In the genomic region with DNA sequence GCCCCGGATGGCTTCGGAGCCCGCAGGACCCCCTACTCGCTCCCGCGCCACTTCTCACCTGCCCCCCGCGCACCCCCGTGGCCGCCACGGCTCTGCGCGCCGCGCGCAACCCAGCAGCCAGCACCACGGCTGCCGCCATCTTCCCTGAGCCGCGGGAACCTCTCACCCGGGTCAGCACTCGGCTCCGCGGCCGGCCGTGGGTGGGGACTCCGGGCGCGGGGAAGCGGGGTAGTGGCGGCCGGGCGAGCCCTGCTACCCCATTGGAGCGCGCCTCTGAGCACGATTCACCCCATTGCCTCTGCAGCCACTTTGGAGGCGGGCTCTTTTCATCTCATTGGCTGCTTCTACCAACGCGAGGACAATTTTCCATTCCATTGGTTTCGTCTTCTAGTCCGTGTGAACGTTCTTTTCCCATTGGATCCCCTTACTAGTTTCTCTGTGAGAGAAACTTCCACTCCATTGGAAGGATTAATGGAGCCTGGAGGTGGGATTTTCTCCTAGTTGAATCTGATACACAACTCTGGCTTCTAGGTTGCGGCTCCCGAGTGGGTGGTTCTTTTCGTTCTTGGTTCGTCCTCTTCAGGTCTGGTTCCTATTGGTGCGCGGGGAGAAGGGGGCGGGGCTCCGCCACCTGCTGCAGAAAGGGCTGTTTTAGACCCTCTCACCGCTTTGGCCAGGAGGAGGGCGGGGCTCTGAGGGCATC, we compare ENCODE assay signal across 1 cellular context.
A peak's percentile ranks its signal among the peaks of the same experiment; 100 is the strongest.
TF ChIP-seq lines count a peak whose summit lies in the region.

TSS of gene HINT2 (minus strand) at position 202 of the 703 bp plus-strand sequence. CDS start at position 139, 63 bp downstream.

TF ChIP-seq in HepG2, 621 proteins besides CTCF, POLR2A, EP300 and RAD21 (continued from another document and continues in another):
- TF ChIP-seq ZNF34 (CRISPR knock-in tag; IDR thresholded peaks at IDR 0.05; ENCODE audit: borderline replicate concordance) (0 out of 2 replicates have a peak, but pooled peaks have one; percentile 21), SALL1 (CRISPR knock-in tag; IDR thresholded peaks at IDR 0.05) (0 out of 2 replicates have a peak, but pooled peaks have one; percentile 42), ATF5 (CRISPR knock-in tag; IDR thresholded peaks at IDR 0.05; ENCODE audit: low read depth) (no peak), NFKB2 (CRISPR knock-in tag; IDR thresholded peaks at IDR 0.05; ENCODE audit: borderline replicate concordance) (0 out of 2 replicates have a peak, but pooled peaks have one; percentile 49), SP5 (CRISPR knock-in tag; IDR thresholded peaks at IDR 0.05; ENCODE audit: borderline replicate concordance, low read depth) (0 out of 2 replicates have a peak, but pooled peaks have one; percentile 37), ZNF776 (CRISPR knock-in tag; IDR thresholded peaks at IDR 0.05) (peak; percentile 20; the same call in 1 of the 2 replicates), SRF (IDR thresholded peaks at IDR 0.05; ENCODE audit: low read depth, low read length) (no peak), POGZ (CRISPR knock-in tag; IDR thresholded peaks at IDR 0.05) (0 out of 2 replicates have a peak, but pooled peaks have one; percentile 13), NRL (CRISPR knock-in tag; IDR thresholded peaks at IDR 0.05; ENCODE audit: borderline replicate concordance) (peak; percentile 94), CREM (IDR thresholded peaks at IDR 0.05) (peak; percentile 66), CREM (CRISPR knock-in tag; IDR thresholded peaks at IDR 0.05) (no peak), BRCA1 (CRISPR knock-in tag; IDR thresholded peaks at IDR 0.05) (0 out of 2 replicates have a peak, but pooled peaks have one; percentile 54), MLLT10 (CRISPR knock-in tag; IDR thresholded peaks at IDR 0.05) (no peak), ZNF772 (CRISPR knock-in tag; IDR thresholded peaks at IDR 0.05) (peak; percentile 1; the same call in 1 of the 2 replicates), POLR2AphosphoS5 (IDR thresholded peaks at IDR 0.05; ENCODE audit: low read depth, low read length) (peak; percentile 71), MED13 (CRISPR knock-in tag; IDR thresholded peaks at IDR 0.05) (0 out of 2 replicates have a peak, but pooled peaks have one; percentile 14), PHF8 (CRISPR knock-in tag; IDR thresholded peaks at IDR 0.05) (peak; percentile 74), ZNF207 (IDR thresholded peaks at IDR 0.05; ENCODE audit: borderline replicate concordance) (no peak), ZNF530 (CRISPR knock-in tag; IDR thresholded peaks at IDR 0.05; ENCODE audit: low read depth) (no peak), ZBTB7B (CRISPR knock-in tag; IDR thresholded peaks at IDR 0.05) (no peak; the same call in 1 of the 2 replicates), ZNF547 (CRISPR knock-in tag; IDR thresholded peaks at IDR 0.05) (peak; percentile 68), THAP9 (CRISPR knock-in tag; IDR thresholded peaks at IDR 0.05; ENCODE audit: borderline replicate concordance) (peak; percentile 64; the same call in 1 of the 2 replicates), CEBPZ (IDR thresholded peaks at IDR 0.05; ENCODE audit: low read length) (peak; percentile 38; the same call in 1 of the 2 replicates), AGO2 (optimal IDR thresholded peaks at IDR 0.05; ENCODE audit: low read depth, low read length) (peak; percentile 89), HOXA3 (CRISPR knock-in tag; IDR thresholded peaks at IDR 0.05) (peak; percentile 57), SAP130 (CRISPR knock-in tag; IDR thresholded peaks at IDR 0.05; ENCODE audit: low read depth) (peak; percentile 42; the same call in 1 of the 2 replicates), THAP8 (CRISPR knock-in tag; IDR thresholded peaks at IDR 0.05; ENCODE audit: borderline replicate concordance) (0 out of 2 replicates have a peak, but pooled peaks have one; percentile 58), ZNF546 (CRISPR knock-in tag; conservative IDR thresholded peaks at IDR 0.05) (no peak), NFRKB (IDR thresholded peaks at IDR 0.05) (no peak), KAT8 (CRISPR knock-in tag; IDR thresholded peaks at IDR 0.05) (peak; percentile 11; the same call in 1 of the 2 replicates), TEAD3 (CRISPR knock-in tag; optimal IDR thresholded peaks at IDR 0.05; ENCODE audit: borderline replicate concordance) (peak; percentile 17), ZNF644 (CRISPR knock-in tag; IDR thresholded peaks at IDR 0.05; ENCODE audit: low read depth) (0 out of 2 replicates have a peak, but pooled peaks have one; percentile 8)
- TF ChIP-seq, protein P1, sequence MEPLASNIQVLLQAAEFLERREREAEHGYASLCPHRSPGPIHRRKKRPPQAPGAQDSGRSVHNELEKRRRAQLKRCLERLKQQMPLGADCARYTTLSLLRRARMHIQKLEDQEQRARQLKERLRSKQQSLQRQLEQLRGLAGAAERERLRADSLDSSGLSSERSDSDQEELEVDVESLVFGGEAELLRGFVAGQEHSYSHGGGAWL (CRISPR knock-in tag; IDR thresholded peaks at IDR 0.05) = peak; percentile 46; the same call in 1 of the 2 replicates
- TF ChIP-seq, protein P2, sequence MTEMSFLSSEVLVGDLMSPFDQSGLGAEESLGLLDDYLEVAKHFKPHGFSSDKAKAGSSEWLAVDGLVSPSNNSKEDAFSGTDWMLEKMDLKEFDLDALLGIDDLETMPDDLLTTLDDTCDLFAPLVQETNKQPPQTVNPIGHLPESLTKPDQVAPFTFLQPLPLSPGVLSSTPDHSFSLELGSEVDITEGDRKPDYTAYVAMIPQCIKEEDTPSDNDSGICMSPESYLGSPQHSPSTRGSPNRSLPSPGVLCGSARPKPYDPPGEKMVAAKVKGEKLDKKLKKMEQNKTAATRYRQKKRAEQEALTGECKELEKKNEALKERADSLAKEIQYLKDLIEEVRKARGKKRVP (CRISPR knock-in tag; IDR thresholded peaks at IDR 0.05) = no peak
- TF ChIP-seq, protein P3, sequence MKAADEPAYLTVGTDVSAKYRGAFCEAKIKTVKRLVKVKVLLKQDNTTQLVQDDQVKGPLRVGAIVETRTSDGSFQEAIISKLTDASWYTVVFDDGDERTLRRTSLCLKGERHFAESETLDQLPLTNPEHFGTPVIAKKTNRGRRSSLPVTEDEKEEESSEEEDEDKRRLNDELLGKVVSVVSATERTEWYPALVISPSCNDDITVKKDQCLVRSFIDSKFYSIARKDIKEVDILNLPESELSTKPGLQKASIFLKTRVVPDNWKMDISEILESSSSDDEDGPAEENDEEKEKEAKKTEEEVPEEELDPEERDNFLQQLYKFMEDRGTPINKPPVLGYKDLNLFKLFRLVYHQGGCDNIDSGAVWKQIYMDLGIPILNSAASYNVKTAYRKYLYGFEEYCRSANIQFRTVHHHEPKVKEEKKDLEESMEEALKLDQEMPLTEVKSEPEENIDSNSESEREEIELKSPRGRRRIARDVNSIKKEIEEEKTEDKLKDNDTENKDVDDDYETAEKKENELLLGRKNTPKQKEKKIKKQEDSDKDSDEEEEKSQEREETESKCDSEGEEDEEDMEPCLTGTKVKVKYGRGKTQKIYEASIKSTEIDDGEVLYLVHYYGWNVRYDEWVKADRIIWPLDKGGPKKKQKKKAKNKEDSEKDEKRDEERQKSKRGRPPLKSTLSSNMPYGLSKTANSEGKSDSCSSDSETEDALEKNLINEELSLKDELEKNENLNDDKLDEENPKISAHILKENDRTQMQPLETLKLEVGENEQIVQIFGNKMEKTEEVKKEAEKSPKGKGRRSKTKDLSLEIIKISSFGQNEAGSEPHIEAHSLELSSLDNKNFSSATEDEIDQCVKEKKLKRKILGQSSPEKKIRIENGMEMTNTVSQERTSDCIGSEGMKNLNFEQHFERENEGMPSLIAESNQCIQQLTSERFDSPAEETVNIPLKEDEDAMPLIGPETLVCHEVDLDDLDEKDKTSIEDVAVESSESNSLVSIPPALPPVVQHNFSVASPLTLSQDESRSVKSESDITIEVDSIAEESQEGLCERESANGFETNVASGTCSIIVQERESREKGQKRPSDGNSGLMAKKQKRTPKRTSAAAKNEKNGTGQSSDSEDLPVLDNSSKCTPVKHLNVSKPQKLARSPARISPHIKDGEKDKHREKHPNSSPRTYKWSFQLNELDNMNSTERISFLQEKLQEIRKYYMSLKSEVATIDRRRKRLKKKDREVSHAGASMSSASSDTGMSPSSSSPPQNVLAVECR (CRISPR knock-in tag; IDR thresholded peaks at IDR 0.05; ENCODE audit: borderline replicate concordance) = peak; percentile 49
- TF ChIP-seq, protein P4, sequence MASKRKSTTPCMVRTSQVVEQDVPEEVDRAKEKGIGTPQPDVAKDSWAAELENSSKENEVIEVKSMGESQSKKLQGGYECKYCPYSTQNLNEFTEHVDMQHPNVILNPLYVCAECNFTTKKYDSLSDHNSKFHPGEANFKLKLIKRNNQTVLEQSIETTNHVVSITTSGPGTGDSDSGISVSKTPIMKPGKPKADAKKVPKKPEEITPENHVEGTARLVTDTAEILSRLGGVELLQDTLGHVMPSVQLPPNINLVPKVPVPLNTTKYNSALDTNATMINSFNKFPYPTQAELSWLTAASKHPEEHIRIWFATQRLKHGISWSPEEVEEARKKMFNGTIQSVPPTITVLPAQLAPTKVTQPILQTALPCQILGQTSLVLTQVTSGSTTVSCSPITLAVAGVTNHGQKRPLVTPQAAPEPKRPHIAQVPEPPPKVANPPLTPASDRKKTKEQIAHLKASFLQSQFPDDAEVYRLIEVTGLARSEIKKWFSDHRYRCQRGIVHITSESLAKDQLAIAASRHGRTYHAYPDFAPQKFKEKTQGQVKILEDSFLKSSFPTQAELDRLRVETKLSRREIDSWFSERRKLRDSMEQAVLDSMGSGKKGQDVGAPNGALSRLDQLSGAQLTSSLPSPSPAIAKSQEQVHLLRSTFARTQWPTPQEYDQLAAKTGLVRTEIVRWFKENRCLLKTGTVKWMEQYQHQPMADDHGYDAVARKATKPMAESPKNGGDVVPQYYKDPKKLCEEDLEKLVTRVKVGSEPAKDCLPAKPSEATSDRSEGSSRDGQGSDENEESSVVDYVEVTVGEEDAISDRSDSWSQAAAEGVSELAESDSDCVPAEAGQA (IDR thresholded peaks at IDR 0.05; ENCODE audit: low read depth) = no peak
- TF ChIP-seq, protein P4 (CRISPR knock-in tag; IDR thresholded peaks at IDR 0.05; ENCODE audit: borderline replicate concordance) = 0 out of 2 replicates have a peak, but pooled peaks have one; percentile 62
